ENCODE assay signal across 1 cellular context in genomic region chr12:118334939-118335567, GRCh38.
TF ChIP-seq lines count a peak whose summit lies in the region.

No MANE protein-coding gene starts in this region.

TF ChIP-seq in IMR-90, 13 proteins besides CTCF, POLR2A, EP300 and RAD21:
- no peak for TF ChIP-seq USF2 (IDR thresholded peaks at IDR 0.05; ENCODE audit: low read depth, low read length)
- no peak for TF ChIP-seq CHD1 (IDR thresholded peaks at IDR 0.05; ENCODE audit: low read depth, low read length)
- TF ChIP-seq MAZ (IDR thresholded peaks at IDR 0.05; ENCODE audit: borderline replicate concordance, low read depth, low read length) = no peak
- TF ChIP-seq NFE2L2 (IDR thresholded peaks at IDR 0.05; ENCODE audit: low read depth, low read length) = no peak
- no peak for TF ChIP-seq ELK1 (IDR thresholded peaks at IDR 0.05; ENCODE audit: borderline replicate concordance, low read depth, low read length)
- TF ChIP-seq RFX5 (IDR thresholded peaks at IDR 0.05; ENCODE audit: low read depth, low read length) = no peak
- no peak for TF ChIP-seq CEBPB (IDR thresholded peaks at IDR 0.05; ENCODE audit: low read depth, low read length)
- TF ChIP-seq RCOR1 (IDR thresholded peaks at IDR 0.05; ENCODE audit: insufficient replicate concordance, low read length) = no peak
- no peak for TF ChIP-seq SMC3 (IDR thresholded peaks at IDR 0.05; ENCODE audit: low read depth, low read length)
- TF ChIP-seq FOS (IDR thresholded peaks at IDR 0.05; ENCODE audit: low read depth, low read length) = no peak
- no peak for TF ChIP-seq MXI1 (IDR thresholded peaks at IDR 0.05; ENCODE audit: borderline replicate concordance, low read depth, low read length)
TF ChIP-seq in IMR-90: peak in this region for 0.
